ENCODE assay signal across 1 cellular context in genomic region chr17:27242951-27243350, GRCh38.
TF ChIP-seq lines count a peak whose summit lies in the region.

No MANE protein-coding gene starts in this region.

TF ChIP-seq in HEK293, 187 proteins besides CTCF, POLR2A, EP300 and RAD21 (continued from another document):
- TF ChIP-seq ATF2 (tag by site-specific recombination; IDR thresholded peaks at IDR 0.05; ENCODE audit: low read depth): no peak
- no peak for TF ChIP-seq ZNF585B (tag by site-specific recombination; IDR thresholded peaks at IDR 0.05)
- TF ChIP-seq ZXDB (tag by site-specific recombination; IDR thresholded peaks at IDR 0.05): no peak
- TF ChIP-seq ZBTB7A (tag by site-specific recombination; IDR thresholded peaks at IDR 0.05; ENCODE audit: low read depth): no peak
- TF ChIP-seq ZNF239 (tag by site-specific recombination; IDR thresholded peaks at IDR 0.05): no peak
- no peak for TF ChIP-seq ZEB2 (tag by site-specific recombination; IDR thresholded peaks at IDR 0.05)
- TF ChIP-seq EGR2 (tag by site-specific recombination; IDR thresholded peaks at IDR 0.05; ENCODE audit: low read depth): peak; percentile 46
- TF ChIP-seq FEZF1 (tag by site-specific recombination; IDR thresholded peaks at IDR 0.05): no peak
- no peak for TF ChIP-seq SP3 (tag by site-specific recombination; IDR thresholded peaks at IDR 0.05)
- TF ChIP-seq ZNF146 (tag by site-specific recombination; IDR thresholded peaks at IDR 0.05): no peak
